8 cellular contexts compared by ENCODE assay signal in genomic region chr2:168455692-168456525, GRCh38. TPM values are rescaled to one million over a fixed set of nuclear protein-coding genes. Genes with fewer than 3 reads are reported as not detected.
DNase-seq lines count a peak whose midpoint lies in the region; ATAC-seq and TF ChIP-seq lines count a peak whose summit lies in the region.

Gene CERS6 (plus strand): TSS chr2:168456272. CDS start chr2:168456449, 177 bp downstream.

- peak within 1 kb of the TSS; percentile 88 to 91 for H3K9ac ChIP-seq in colonic mucosa (ENCODE audit: low read depth in 2 of 2, low read length in 2 of 2)

- no peaks in the 10 kb centered on the region for H3K4me1 ChIP-seq in colonic mucosa

- H3K4me3 ChIP-seq in colonic mucosa: peak within 1 kb of the TSS; percentile 87

- no peaks in the 10 kb centered on the region for H3K9me3 ChIP-seq in colonic mucosa

- TF ChIP-seq CTCF in colonic mucosa (IDR thresholded peaks at IDR 0.05): no peak

- H3K36me3 ChIP-seq in colonic mucosa: no peaks in the 10 kb centered on the region

- no peaks in the 10 kb centered on the region for H3K27me3 ChIP-seq in colonic mucosa

- DNase-seq in AG08396 (ENCODE audit: low spot score) (peak; percentile 97), NCI-H2227 treated with DMSO at 0.1 percent for 48 hours (lab: John Stamatoyannopoulos, UW) (peak; percentile 91), colonic mucosa (peak; percentile 97), left kidney (ENCODE audit: low read depth, low spot score) (peak; percentile 98)
- DNase-seq in activated CD4-positive, alpha-beta T cell treated with anti-CD3 and anti-CD28 coated beads for 4 hours: peak; percentile 78 to 86
- DNase-seq in stimulated activated CD4-positive, alpha-beta T cell treated with anti-CD3 and anti-CD28 coated beads, Interleukin-1b, Interleukin-23, amount 100 ng/mL, for 4 hours (ENCODE audit: low read depth in 2 of 2): peak; percentile 72 to 77

- peak within 1 kb of the TSS; percentile 90 for H3K27ac ChIP-seq in colonic mucosa

- ATAC-seq in GM18870 (IDR thresholded peaks at IDR 0.05; ENCODE audit: unreplicated experiment) (peak; percentile 84), HG03103 (IDR thresholded peaks at IDR 0.05; ENCODE audit: low read depth, unreplicated experiment) (peak; percentile 85)

- intact Hi-C loops in colonic mucosa (cut with DNase I): loop anchor here (10.0 kb wide), 1 partner anchor 239 kb away; no protein-coding TSS in a partner anchor

RNA-seq across cellular contexts. Expression of gene CERS6, which starts in this region (rescaled TPM):
- total RNA-seq in colonic mucosa: 10 to 100 TPM; 56.7 to 75.9 TPM

Comparison
In these comparisons a context has a peak if more than half of its experiments do, and no peak if none do; other contexts are left out.
1. Peak in every context shown above with its lines: DNase-seq, ATAC-seq, H3K4me3 ChIP-seq and H3K27ac ChIP-seq.